ENCODE assay signal across 9 cellular contexts in the genomic region with DNA sequence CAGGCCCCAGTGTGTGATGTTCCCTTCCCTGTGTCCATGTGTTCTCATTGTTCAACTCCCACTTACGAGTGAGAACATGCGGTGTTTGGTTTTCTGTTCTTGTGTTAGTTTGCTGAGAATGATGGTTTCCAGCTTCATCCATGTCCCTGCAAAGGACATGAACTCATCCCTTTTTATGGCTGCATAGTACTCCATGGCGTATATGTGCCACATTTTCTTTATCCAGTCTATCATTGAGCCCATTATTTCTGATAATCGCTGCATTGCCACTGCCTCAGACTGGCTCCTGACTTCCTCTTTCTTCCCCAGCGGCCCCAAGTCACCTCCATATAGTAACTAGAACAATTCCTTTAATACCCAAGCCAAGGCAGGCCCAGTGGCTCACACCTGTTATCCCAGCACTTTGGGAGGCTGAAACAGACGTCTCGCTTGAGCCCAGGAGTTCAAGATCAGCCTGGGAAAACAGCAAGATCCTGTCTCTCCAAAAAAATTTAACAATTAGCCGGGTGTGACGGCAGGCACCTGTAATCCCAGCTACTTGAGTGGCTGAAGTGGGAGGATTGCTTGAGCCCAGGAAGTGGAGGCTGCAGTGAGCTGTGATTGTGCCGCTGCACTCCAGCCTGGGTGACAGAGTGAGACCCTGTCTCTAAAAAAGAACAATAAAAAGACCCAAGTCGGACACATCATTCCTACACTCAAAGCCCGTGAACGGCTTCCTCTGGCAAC. TPM values are rescaled to one million over a fixed set of nuclear protein-coding genes. Genes with fewer than 3 reads are reported as not detected.
DNase-seq lines count a peak whose midpoint lies in the region; ATAC-seq, FAIRE-seq and TF ChIP-seq lines count a peak whose summit lies in the region.
"Not testable (repeated sequence)": the region's sequence is repeated elsewhere in the genome, so short reads cannot be mapped to it uniquely, and the experiment has no call there.
"Had no signal": no experiment of that assay in that cellular context is flagged by ENCODE, and none has a peak within 500 bp of the region (broad histone marks: within the 10 kb centered on the region; RNA-seq: fewer than 3 reads in every experiment).

No MANE protein-coding gene starts in this region.

- FAIRE-seq in GM12891 (lab: Jason Lieb, UNC); kidney (lab: Jason Lieb, UNC): not testable (repeated sequence)

- peaks cover 0 to 12% (median 5%) of the 10 kb centered on the region in 5 experiments for H3K9me3 Mint-ChIP-seq in brain
- not testable (repeated sequence) for H3K9me3 Mint-ChIP-seq in neural crest cell

- not testable (repeated sequence) for H3K36me3 ChIP-seq in kidney (ENCODE audit: control insufficient read depth in 1 of 2, insufficient read depth in 2 of 2, low read length in 2 of 2); aorta (ENCODE audit: control insufficient read depth in 1 of 2, insufficient read depth in 2 of 2, low read length in 1 of 2)

- intact Hi-C loops in kidney (cut with DNase I), result not testable (repeated sequence)
- intact Hi-C loops in aorta (cut with DNase I), result loop anchor here (5.0 to 10.0 kb wide), 5 partner anchors 33 to 1085 kb away; no protein-coding TSS in a partner anchor

- not testable (repeated sequence) for DNase-seq in GM12891 (ENCODE audit: insufficient read length, low spot score); neural crest cell (ENCODE audit: low read depth, low spot score)
- DNase-seq in NB4 (ENCODE audit: low read depth) (peak; percentile 62), SIG-M5 treated with dmso at 0.1 percent for 504 hours (lab: John Stamatoyannopoulos, UW; ENCODE audit: unreplicated experiment) (peak; percentile 3), kidney (peak; percentile 42), aorta (peak; percentile 12 to 26)

- peak overlapping the region in 4 of 5 experiments; percentile 2 to 72 (median 33) for H3K27ac Mint-ChIP-seq in brain
- H3K27ac Mint-ChIP-seq in neural crest cell (ENCODE audit: unreplicated experiment), result not testable (repeated sequence)

- H3K27me3 ChIP-seq in aorta (ENCODE audit: control insufficient read depth in 1 of 2, insufficient read depth in 2 of 2, low read length in 1 of 2), result not testable (repeated sequence)

- WGBS in aorta, 2 donors, result 95 to 97% methylated on average over 13 of the region's 13 CpGs

- H3K27me3 Mint-ChIP-seq in brain, result not testable (repeated sequence)
- H3K27me3 Mint-ChIP-seq in neural crest cell (ENCODE audit: low read depth), result peaks cover 46% of the 10 kb centered on the region

- H3K9ac ChIP-seq in kidney (ENCODE audit: low read length in 2 of 2), result not testable (repeated sequence)

- peaks cover 47% of the 10 kb centered on the region for H3K36me3 Mint-ChIP-seq in brain
- peaks cover 33% of the 10 kb centered on the region for H3K36me3 Mint-ChIP-seq in neural crest cell (ENCODE audit: low read depth)

- not testable (repeated sequence) for H3K9me3 ChIP-seq in kidney (ENCODE audit: control insufficient read depth in 1 of 2, low read length in 2 of 2); aorta (ENCODE audit: control insufficient read depth, low read length)

- ATAC-seq in aorta (ENCODE audit: low FRiP score), result not testable (repeated sequence)

- not testable (repeated sequence) for H3K4me1 ChIP-seq in kidney (ENCODE audit: control insufficient read depth in 1 of 2, insufficient read depth in 1 of 2, low read depth in 1 of 2, low read length in 2 of 2); aorta (ENCODE audit: control insufficient read depth in 1 of 2, insufficient read depth in 2 of 2, low read length in 2 of 2)

- H3K4me3 Mint-ChIP-seq in brain (peak overlapping the region in 1 of 5 experiments; percentile 4), neural crest cell (peak overlapping the region; percentile 76)

- not testable (repeated sequence) for TF ChIP-seq POLR2A in GM12891 (IDR thresholded peaks at IDR 0.05; ENCODE audit: low read depth, low read length); NB4 (IDR thresholded peaks at IDR 0.05; ENCODE audit: extremely low read depth, insufficient read length)

- H3K27ac ChIP-seq in kidney (ENCODE audit: low read depth in 2 of 2, low read length in 2 of 2); aorta (ENCODE audit: low read depth in 1 of 2, low read length in 2 of 2): not testable (repeated sequence)

- H3K4me1 Mint-ChIP-seq in brain, result peaks cover 60% of the 10 kb centered on the region
- peaks cover 55% of the 10 kb centered on the region for H3K4me1 Mint-ChIP-seq in neural crest cell

- peak overlapping the region; percentile 30 for H3K4me3 ChIP-seq in NB4 (ENCODE audit: low read depth, low read length)
- H3K4me3 ChIP-seq in kidney (ENCODE audit: low read length in 2 of 2); aorta (ENCODE audit: low read length in 2 of 2): not testable (repeated sequence)

- TF ChIP-seq CTCF in NB4 (IDR thresholded peaks at IDR 0.05; ENCODE audit: low read depth, low read length); brain (conservative IDR thresholded peaks at IDR 0.05); kidney (IDR thresholded peaks at IDR 0.05; ENCODE audit: borderline replicate concordance, extremely low read depth, insufficient read depth); neural crest cell (conservative IDR thresholded peaks at IDR 0.05): not testable (repeated sequence)

TF ChIP-seq in GM12891, 5 proteins besides CTCF, POLR2A, EP300 and RAD21:
- 0 out of 2 replicates have a peak, but pooled peaks have one; percentile 17 for TF ChIP-seq SPI1 (IDR thresholded peaks at IDR 0.05; ENCODE audit: low read depth, low read length)

RNA-seq across cellular contexts. Expression of a gene that starts 49.3 kb away (rescaled TPM):
- not detected for polyA plus RNA-seq in GM12891 (2012; ENCODE audit: low read depth, missing spikeins)
- polyA plus RNA-seq in brain (ENCODE audit: insufficient read depth, low read depth, low replicate concordance) (57.8 TPM), kidney (ENCODE audit: insufficient read depth, low read depth, low replicate concordance) (4.4 TPM), aorta (10 to 100 TPM in 1 of 2 donors, 1 to 10 TPM in 1; 4.4 to 13.4 TPM)
- total RNA-seq in kidney (4.7 TPM), neural crest cell (187 and 205 TPM in 2 replicates), aorta (10 to 100 TPM; 25.3 to 50.3 TPM)
- polyA plus RNA-seq: CD4-positive, CD25-positive, alpha-beta regulatory T cell; IgD-negative memory B cell had no signal
